Comparison of ENCODE assay signal across 19 cellular contexts in genomic region chr10:76454539-76455137, GRCh38.
DNase-seq lines count a peak whose midpoint lies in the region; ATAC-seq, FAIRE-seq and TF ChIP-seq lines count a peak whose summit lies in the region.
"Had no signal": no experiment of that assay in that cellular context is flagged by ENCODE, and none has a peak within 500 bp of the region (broad histone marks: within the 10 kb centered on the region; RNA-seq: fewer than 3 reads in every experiment).

No MANE protein-coding gene starts in this region.

- H3K9me3 Mint-ChIP-seq in immature natural killer cell, result peaks cover 0 to 20% (median 0%) of the 10 kb centered on the region in 6 donors

- H3K4me3 Mint-ChIP-seq in immature natural killer cell, result no peak overlapping the region
- H3K4me3 Mint-ChIP-seq: CD8-positive, alpha-beta memory T cell had no signal

- no peaks in the 10 kb centered on the region for H3K27me3 ChIP-seq in right atrium auricular region
- H3K27me3 ChIP-seq in gastroesophageal sphincter, result no peaks in the 10 kb centered on the region
- H3K27me3 ChIP-seq in pancreas, result no peaks in the 10 kb centered on the region
- no peaks in the 10 kb centered on the region for H3K27me3 ChIP-seq in upper lobe of right lung
- H3K27me3 ChIP-seq: BLaER1 had no signal

- no peak for TF ChIP-seq EP300 in gastroesophageal sphincter (IDR thresholded peaks at IDR 0.05)

- no peak for TF ChIP-seq POLR2A in gastroesophageal sphincter (IDR thresholded peaks at IDR 0.05)

- ATAC-seq in Right ventricle myocardium superior (ENCODE audit: poor library complexity) (peak; percentile 42), gastroesophageal sphincter (peak; percentile 29), pancreas (peak in 3 of 4 donors; percentile 26 to 58 (median 35)), upper lobe of right lung (peak; percentile 60)

- no peaks in the 10 kb centered on the region for H3K9me3 ChIP-seq in right atrium auricular region
- H3K9me3 ChIP-seq in gastroesophageal sphincter, result peaks cover 0 to 5% (median 0%) of the 10 kb centered on the region in 3 donors
- no peaks in the 10 kb centered on the region for H3K9me3 ChIP-seq in pancreas
- no peaks in the 10 kb centered on the region for H3K9me3 ChIP-seq in upper lobe of right lung
- H3K9me3 ChIP-seq: BLaER1 had no signal

- WGBS in gastroesophageal sphincter (ENCODE audit: low coverage in 1 of 2), 2 donors, result 84 to 89% methylated on average over 2 to 5 of the region's 5 CpGs
- WGBS in pancreas, 2 donors, result 90 to 91% methylated on average over 5 of the region's 5 CpGs

- H3K4me1 Mint-ChIP-seq in immature natural killer cell, result peaks cover 0 to 7% of the 10 kb centered on the region in 2 donors
- H3K4me1 Mint-ChIP-seq: CD8-positive, alpha-beta memory T cell had no signal

- H3K36me3 ChIP-seq in right atrium auricular region (no peaks in the 10 kb centered on the region), gastroesophageal sphincter (no peaks in the 10 kb centered on the region), pancreas (no peaks in the 10 kb centered on the region), upper lobe of right lung (no peaks in the 10 kb centered on the region)
- H3K36me3 ChIP-seq: BLaER1 had no signal

- TF ChIP-seq CTCF in right atrium auricular region (IDR thresholded peaks at IDR 0.05), result no peak
- TF ChIP-seq CTCF in gastroesophageal sphincter (IDR thresholded peaks at IDR 0.05), result no peak
- no peak for TF ChIP-seq CTCF in pancreas (IDR thresholded peaks at IDR 0.05)
- TF ChIP-seq CTCF in upper lobe of right lung (IDR thresholded peaks at IDR 0.05), result no peak

- DNase-seq in Right ventricle myocardium superior, result no peak
- DNase-seq in right atrium auricular region (ENCODE audit: low spot score), result no peak
- no peak for DNase-seq in pancreas
- no peak for DNase-seq in upper lobe of right lung
- no peak for DNase-seq in NCI-H1092 (lab: John Stamatoyannopoulos, UW)
- DNase-seq in activated naive CD4-positive, alpha-beta T cell treated with Interleukin-2 at 50 U/mL for 16 hours, result no peak
- no peak for DNase-seq in immature natural killer cell
- DNase-seq: CD8-positive, alpha-beta memory T cell; DND-41; GDM1; GOT3; KBM-7; NCI-H2081 treated with DMSO at 0.1 percent for 48 hours; NCI-H510A treated with DMSO at 0.1 percent for 48 hours had no signal

- no peak overlapping the region for H3K4me3 ChIP-seq in right atrium auricular region
- no peak overlapping the region for H3K4me3 ChIP-seq in gastroesophageal sphincter
- H3K4me3 ChIP-seq in pancreas, result no peak overlapping the region
- no peak overlapping the region for H3K4me3 ChIP-seq in upper lobe of right lung
- H3K4me3 ChIP-seq: BLaER1 had no signal

- no peak for FAIRE-seq in pancreas (lab: Jason Lieb, UNC)
- FAIRE-seq: D721Med, GM12891, GM18507 had no signal

- H3K27me3 Mint-ChIP-seq in immature natural killer cell (ENCODE audit: low read depth in 3 of 3), result no peaks in the 10 kb centered on the region
- H3K27me3 Mint-ChIP-seq: CD8-positive, alpha-beta memory T cell had no signal

- H3K4me1 ChIP-seq in right atrium auricular region (peaks cover 0 to 34% of the 10 kb centered on the region in 2 donors), gastroesophageal sphincter (peaks cover 13 to 26% (median 17%) of the 10 kb centered on the region in 3 donors), pancreas (no peaks in the 10 kb centered on the region), upper lobe of right lung (peaks cover 4% of the 10 kb centered on the region)
- H3K4me1 ChIP-seq: BLaER1 had no signal

- H3K27ac Mint-ChIP-seq in immature natural killer cell, result no peak overlapping the region
- H3K27ac Mint-ChIP-seq: CD8-positive, alpha-beta memory T cell had no signal

- no peaks in the 10 kb centered on the region for H3K36me3 Mint-ChIP-seq in immature natural killer cell
- H3K36me3 Mint-ChIP-seq: CD8-positive, alpha-beta memory T cell had no signal

- peak overlapping the region in 1 of 2 donors; percentile 19 for H3K27ac ChIP-seq in right atrium auricular region
- H3K27ac ChIP-seq in gastroesophageal sphincter, result no peak overlapping the region
- H3K27ac ChIP-seq in pancreas, result no peak overlapping the region
- H3K27ac ChIP-seq in upper lobe of right lung, result no peak overlapping the region
- H3K27ac ChIP-seq: BLaER1 had no signal

- intact Hi-C loops in Right ventricle myocardium superior (cut with DNase I), result no loop called here
- intact Hi-C loops in pancreas (cut with DNase I), result no loop called here
- intact Hi-C loops in upper lobe of right lung (cut with DNase I), result no loop called here
